ENCODE assay signal across 8 cellular contexts in the genomic region with DNA sequence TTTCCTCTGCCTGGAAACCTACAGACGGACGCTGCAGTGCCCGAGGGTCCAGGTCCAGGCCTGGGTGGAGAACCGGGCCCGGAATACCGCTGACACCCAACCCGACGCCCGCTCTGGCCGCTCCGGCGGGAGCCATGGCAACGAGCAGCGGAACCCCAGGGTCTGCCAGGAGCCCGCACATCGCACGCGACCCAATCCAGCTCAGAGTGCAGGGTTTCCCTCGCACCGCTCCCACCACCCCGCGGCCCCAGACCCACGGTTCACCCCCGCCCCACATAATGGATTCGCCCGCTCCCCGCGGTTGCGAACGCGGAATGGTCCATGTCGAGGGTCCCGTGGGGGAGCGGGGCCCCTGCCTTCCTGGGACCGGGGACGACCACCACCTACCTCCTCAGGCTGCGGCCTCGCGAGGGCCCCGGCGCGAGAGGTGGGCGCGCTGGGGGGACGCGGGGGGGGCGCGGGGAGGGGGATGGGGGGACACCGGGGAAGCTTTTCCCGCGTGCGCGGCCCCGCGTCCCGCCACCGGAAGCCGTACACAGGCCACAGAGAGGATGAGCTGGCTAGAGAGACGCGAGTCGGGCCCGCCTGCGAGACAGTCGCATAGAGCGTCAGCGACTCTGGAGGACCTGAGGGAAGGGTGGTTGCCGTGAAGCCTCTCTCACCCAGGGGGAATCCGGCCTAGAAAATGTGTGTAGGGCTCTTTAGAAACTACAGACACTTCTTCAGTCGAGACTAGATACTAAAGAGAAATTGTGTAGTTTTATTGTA.
DNase-seq lines count a peak whose midpoint lies in the region; ATAC-seq and TF ChIP-seq lines count a peak whose summit lies in the region.

A gene with protein sequence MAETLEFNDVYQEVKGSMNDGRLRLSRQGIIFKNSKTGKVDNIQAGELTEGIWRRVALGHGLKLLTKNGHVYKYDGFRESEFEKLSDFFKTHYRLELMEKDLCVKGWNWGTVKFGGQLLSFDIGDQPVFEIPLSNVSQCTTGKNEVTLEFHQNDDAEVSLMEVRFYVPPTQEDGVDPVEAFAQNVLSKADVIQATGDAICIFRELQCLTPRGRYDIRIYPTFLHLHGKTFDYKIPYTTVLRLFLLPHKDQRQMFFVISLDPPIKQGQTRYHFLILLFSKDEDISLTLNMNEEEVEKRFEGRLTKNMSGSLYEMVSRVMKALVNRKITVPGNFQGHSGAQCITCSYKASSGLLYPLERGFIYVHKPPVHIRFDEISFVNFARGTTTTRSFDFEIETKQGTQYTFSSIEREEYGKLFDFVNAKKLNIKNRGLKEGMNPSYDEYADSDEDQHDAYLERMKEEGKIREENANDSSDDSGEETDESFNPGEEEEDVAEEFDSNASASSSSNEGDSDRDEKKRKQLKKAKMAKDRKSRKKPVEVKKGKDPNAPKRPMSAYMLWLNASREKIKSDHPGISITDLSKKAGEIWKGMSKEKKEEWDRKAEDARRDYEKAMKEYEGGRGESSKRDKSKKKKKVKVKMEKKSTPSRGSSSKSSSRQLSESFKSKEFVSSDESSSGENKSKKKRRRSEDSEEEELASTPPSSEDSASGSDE (minus strand): TSS at position 550 of the 768 bp plus-strand sequence. CDS start 771 bp downstream, outside the sequence.

- DNase-seq in DMS 273 treated with DMSO at 0.1 percent for 48 hours (lab: John Stamatoyannopoulos, UW) (peak; percentile 68), activated T-cell treated with anti-CD3 and anti-CD28 coated beads for 48 hours (ENCODE audit: low read depth) (peak; percentile 85), erythroblast (lab: John Stamatoyannopoulos, UW) (peak; percentile 91)
- DNase-seq in stimulated activated CD8-positive, alpha-beta memory T cell treated with anti-CD3 and anti-CD28 coated beads, Interleukin-4, amount 100 ng/mL, for 48 hours = peak; percentile 89

- H3K4me1 ChIP-seq in HUES6 (ENCODE audit: control insufficient read depth, insufficient read depth, low read length) (peaks cover 32% of the 10 kb centered on the region), OCI-LY3 (ENCODE audit: low read length) (peaks cover 23% of the 10 kb centered on the region), mucosa of rectum (ENCODE audit: control insufficient read depth in 2 of 2, insufficient read depth in 2 of 2, low read length in 2 of 2) (peaks cover 11 to 15% of the 10 kb centered on the region in 2 donors)

- H3K9me3 ChIP-seq in HUES6 (ENCODE audit: control insufficient read depth, insufficient read depth, low read depth, low read length) = no peaks in the 10 kb centered on the region
- no peaks in the 10 kb centered on the region for H3K9me3 ChIP-seq in OCI-LY3 (ENCODE audit: insufficient read depth, low read length)
- no peaks in the 10 kb centered on the region for H3K9me3 ChIP-seq in mucosa of rectum (ENCODE audit: control insufficient read depth in 2 of 2, low read length in 2 of 2)

- H3K4me3 ChIP-seq in HUES6 (ENCODE audit: low read depth, low read length) (peak within 1 kb of the TSS; percentile 77), OCI-LY3 (ENCODE audit: low read length) (peak within 1 kb of the TSS; percentile 85), mucosa of rectum (ENCODE audit: low read length in 2 of 2) (peak within 1 kb of the TSS; percentile 79 to 89)

- peak; percentile 31; the same call in 1 of the 2 replicates for TF ChIP-seq CTCF in OCI-LY3 (IDR thresholded peaks at IDR 0.05; ENCODE audit: low read depth, low read length)

- peak; percentile 98 for ATAC-seq in GM21447 (IDR thresholded peaks at IDR 0.05; ENCODE audit: unreplicated experiment)

- H3K27ac ChIP-seq in HUES6 (ENCODE audit: low read depth, low read length) (peak within 1 kb of the TSS; percentile 87; the same call in 1 of the 2 replicates), OCI-LY3 (ENCODE audit: low read length) (peak within 1 kb of the TSS; percentile 66), mucosa of rectum (ENCODE audit: low read depth in 2 of 2, low read length in 2 of 2) (peak within 1 kb of the TSS; percentile 72 to 74)

- H2AFZ ChIP-seq in OCI-LY3 (ENCODE audit: low read depth, low read length) = peak within 1 kb of the TSS; percentile 94

- H3K9ac ChIP-seq in HUES6 (ENCODE audit: low read length) (peak within 1 kb of the TSS; percentile 89), OCI-LY3 (ENCODE audit: low read length) (peak within 1 kb of the TSS; percentile 89), mucosa of rectum (ENCODE audit: low read depth in 1 of 2, low read length in 2 of 2) (peak within 1 kb of the TSS; percentile 78 to 83)

- H3K79me2 ChIP-seq in OCI-LY3 (ENCODE audit: low read length) = peaks cover 57% of the 10 kb centered on the region

- H4K20me1 ChIP-seq in OCI-LY3 (ENCODE audit: insufficient read depth, low read length) = no peaks in the 10 kb centered on the region

- peak; percentile 64 for TF ChIP-seq POLR2A in erythroblast (IDR thresholded peaks at IDR 0.05; ENCODE audit: low read length)

- peak within 1 kb of the TSS; percentile 98 for H3K4me2 ChIP-seq in OCI-LY3 (ENCODE audit: low read length)

- peaks cover 4% of the 10 kb centered on the region; the same call in 1 of the 2 replicates for H3K27me3 ChIP-seq in HUES6 (ENCODE audit: control insufficient read depth, insufficient read depth, low read length)
- H3K27me3 ChIP-seq in OCI-LY3 (ENCODE audit: low read depth, low read length) = peaks cover 13% of the 10 kb centered on the region; the same call in 1 of the 2 replicates
- H3K27me3 ChIP-seq in mucosa of rectum (ENCODE audit: control insufficient read depth in 2 of 2, insufficient read depth in 2 of 2, low read length in 2 of 2) = no peaks in the 10 kb centered on the region

- H3K36me3 ChIP-seq in HUES6 (ENCODE audit: control insufficient read depth, insufficient read depth, low read length) (peaks cover 42% of the 10 kb centered on the region), OCI-LY3 (replicated peaks; ENCODE audit: low read depth, low read length) (peaks cover 41% of the 10 kb centered on the region), mucosa of rectum (ENCODE audit: control insufficient read depth in 2 of 2, insufficient read depth in 2 of 2, low read length in 2 of 2) (peaks cover 25 to 30% of the 10 kb centered on the region in 2 donors)

Comparison
In these comparisons a context has a peak if more than half of its experiments do, and no peak if none do; other contexts are left out.
1. Peak in every context shown above with its lines: DNase-seq, ATAC-seq, H3K4me3 ChIP-seq and H3K27ac ChIP-seq.